ENCODE assay signal across 8 cellular contexts in genomic region chr2:48316753-48317750, GRCh38. TPM values are rescaled to one million over a fixed set of nuclear protein-coding genes. Genes with fewer than 3 reads are reported as not detected.
A peak's percentile ranks its signal among the peaks of the same experiment; 100 is the strongest.
DNase-seq lines count a peak whose midpoint lies in the region; ATAC-seq, FAIRE-seq and TF ChIP-seq lines count a peak whose summit lies in the region.

No MANE protein-coding gene starts in this region.

- H3K9me1 ChIP-seq in endothelial cell of umbilical vein (replicated peaks; ENCODE audit: control insufficient read depth, extremely low read depth, insufficient read depth, low read length) = no peaks in the 10 kb centered on the region

- TF ChIP-seq POLR2A in endothelial cell of umbilical vein (IDR thresholded peaks at IDR 0.05; ENCODE audit: low read depth, low read length) = no peak

- H3K9me3 ChIP-seq in SK-N-MC (ENCODE audit: low read depth, low read length) (no peaks in the 10 kb centered on the region), endothelial cell of umbilical vein (replicated peaks; ENCODE audit: control insufficient read depth, insufficient read depth, low read length) (no peaks in the 10 kb centered on the region)

- POLR2A ChIA-PET in endothelial cell of umbilical vein (lab: Charles Lee) = interaction anchor here (0.5 to 0.7 kb wide), 2 partner anchors 45 to 212 kb away, joined by 3 read pairs; no protein-coding TSS in a partner anchor

- CTCF ChIA-PET in endothelial cell of umbilical vein (lab: Charles Lee) = no interaction called here

- TF ChIP-seq CTCF in endothelial cell of umbilical vein (IDR thresholded peaks at IDR 0.05; ENCODE audit: extremely low read depth in 1 of 2, insufficient read depth in 1 of 2, low read depth in 1 of 2, low read length in 2 of 2) = no peak

- H3K4me1 ChIP-seq in endothelial cell of umbilical vein (ENCODE audit: control insufficient read depth, extremely low read depth, insufficient read depth, low read length) = peaks cover 19% of the 10 kb centered on the region

- peak overlapping the region; percentile 80 to 89 for H3K27ac Mint-ChIP-seq in stimulated activated naive CD8-positive, alpha-beta T cell treated with anti-CD3 and anti-CD28 coated beads, Interleukin-15, amount 100 ng/mL, for 72 hours

- H3K4me1 Mint-ChIP-seq in stimulated activated naive CD8-positive, alpha-beta T cell treated with anti-CD3 and anti-CD28 coated beads, Interleukin-15, amount 100 ng/mL, for 72 hours = peaks cover 51% of the 10 kb centered on the region

- H3K9ac ChIP-seq in SK-N-MC (ENCODE audit: insufficient read length) = no peak overlapping the region
- no peak overlapping the region for H3K9ac ChIP-seq in endothelial cell of umbilical vein (replicated peaks; ENCODE audit: extremely low read depth, insufficient read depth, low read length)

- no peaks in the 10 kb centered on the region for H3K27me3 Mint-ChIP-seq in stimulated activated naive CD8-positive, alpha-beta T cell treated with anti-CD3 and anti-CD28 coated beads, Interleukin-15, amount 100 ng/mL, for 72 hours

- H3K4me3 Mint-ChIP-seq in stimulated activated naive CD8-positive, alpha-beta T cell treated with anti-CD3 and anti-CD28 coated beads, Interleukin-15, amount 100 ng/mL, for 72 hours = peak overlapping the region; percentile 66 to 90

- no peak overlapping the region for H2AFZ ChIP-seq in endothelial cell of umbilical vein (ENCODE audit: low read depth, low read length)

- H3K36me3 ChIP-seq in SK-N-MC (ENCODE audit: insufficient read depth, low read length) (peaks cover 4% of the 10 kb centered on the region), endothelial cell of umbilical vein (ENCODE audit: control insufficient read depth in 2 of 2, extremely low read depth in 1 of 2, insufficient read depth in 2 of 2, low read length in 2 of 2) (no peaks in the 10 kb centered on the region)

- peak overlapping the region; percentile 91 for H3K4me2 ChIP-seq in endothelial cell of umbilical vein (ENCODE audit: insufficient read depth, low read length)

- ATAC-seq in stimulated activated naive CD8-positive, alpha-beta T cell treated with anti-CD3 and anti-CD28 coated beads, Interleukin-15, amount 100 ng/mL, for 72 hours = no peak
- no peak for ATAC-seq in GM21619 (IDR thresholded peaks at IDR 0.05; ENCODE audit: unreplicated experiment)

- H3K4me3 ChIP-seq in SK-N-MC (peak overlapping the region; percentile 88), endothelial cell of umbilical vein (replicated peaks in 1 of 3; ENCODE audit: insufficient read depth in 1 of 3, low read depth in 1 of 3, low read length in 3 of 3) (no peak overlapping the region)

- FAIRE-seq in endothelial cell of umbilical vein (lab: Jason Lieb, UNC) = no peak

- peaks cover 72% of the 10 kb centered on the region for H3K79me2 ChIP-seq in endothelial cell of umbilical vein (ENCODE audit: control insufficient read depth, insufficient read depth, low read length)

- BruUV-seq in endothelial cell of umbilical vein (replicated peaks; lab: Mats Ljungman, UMichigan) = no TSS peak

- dilution Hi-C loops in endothelial cell of umbilical vein (cut with MboI; ENCODE audit: extremely low pct_ligation_motif_present, low sequenced_read_pairs) = no loop called here

- intact Hi-C loops in endothelial cell of umbilical vein (cut with micrococcal nuclease) = no loop called here

- H3K27ac ChIP-seq in SK-N-MC (no peak overlapping the region), endothelial cell of umbilical vein (ENCODE audit: insufficient read depth, low read depth, low read length) (no peak overlapping the region)

- H3K27me3 ChIP-seq in endothelial cell of umbilical vein (ENCODE audit: control insufficient read depth in 2 of 2, insufficient read depth in 2 of 2, low read length in 2 of 2) = no peaks in the 10 kb centered on the region

- no peaks in the 10 kb centered on the region for H4K20me1 ChIP-seq in endothelial cell of umbilical vein (replicated peaks; ENCODE audit: control insufficient read depth, extremely low read depth, insufficient read depth, low read length)

- H3K9me3 Mint-ChIP-seq in stimulated activated naive CD8-positive, alpha-beta T cell treated with anti-CD3 and anti-CD28 coated beads, Interleukin-15, amount 100 ng/mL, for 72 hours = no peaks in the 10 kb centered on the region

- DNase-seq in activated naive CD4-positive, alpha-beta T cell treated with Interleukin-2 at 50 U/mL for 16 hours = peak; percentile 9
- no peak for DNase-seq in activated naive CD4-positive, alpha-beta T cell treated with anti-CD3 and anti-CD28 coated beads, Interleukin-2, amount 50 U/mL, for 16 hours
- DNase-seq in SK-N-MC (ENCODE audit: low read depth, low spot score) (no peak), endothelial cell of umbilical vein (ENCODE audit: low read depth, low spot score) (no peak), NCI-H2196 treated with DMSO at 0.1 percent for 48 hours (lab: John Stamatoyannopoulos, UW; ENCODE audit: unreplicated experiment) (no peak), T1000 (lab: John Stamatoyannopoulos, UW) (no peak)
- peak in 1 of 2 donors; percentile 18 for DNase-seq in stimulated activated naive CD8-positive, alpha-beta T cell treated with anti-CD3 and anti-CD28 coated beads, Interleukin-15, amount 100 ng/mL, for 72 hours

TF ChIP-seq in endothelial cell of umbilical vein, 7 proteins besides CTCF, POLR2A, EP300 and RAD21:
- TF ChIP-seq FOS (IDR thresholded peaks at IDR 0.05; ENCODE audit: borderline replicate concordance, insufficient read depth, low read length) (no peak), JUN (IDR thresholded peaks at IDR 0.05; ENCODE audit: borderline replicate concordance, insufficient read depth, insufficient read length, low read depth) (no peak), EZH2 (IDR thresholded peaks at IDR 0.05; ENCODE audit: borderline replicate concordance, low read depth, low read length, severe bottlenecking) (no peak), GATA2 (IDR thresholded peaks at IDR 0.05; ENCODE audit: insufficient read depth, insufficient read length, low read depth, low read length) (no peak), MYC (IDR thresholded peaks at IDR 0.05; ENCODE audit: low read depth, low read length) (no peak), POLR2AphosphoS5 (IDR thresholded peaks at IDR 0.05; ENCODE audit: insufficient read depth, low read depth, low read length) (no peak), MAX (IDR thresholded peaks at IDR 0.05; ENCODE audit: insufficient read depth, insufficient read length) (no peak)

RNA-seq across cellular contexts. Expression of gene FOXN2, which starts 2.6 kb away (rescaled TPM):
- total RNA-seq in endothelial cell of umbilical vein = 23.8 and 24.6 TPM in 2 replicates
- polyA plus RNA-seq in endothelial cell of umbilical vein = 4.3 and 5.5 TPM in 2 replicates
- polyA plus RNA-seq in endothelial cell of umbilical vein (2011; cell fraction: cytosol; rRNA removed) = 7.1 and 7.4 TPM in 2 replicates
- 13.8 and 14.9 TPM in 2 replicates for polyA plus RNA-seq in endothelial cell of umbilical vein (2011; cell fraction: nucleus; rRNA removed)
- 12.8 and 14.3 TPM in 2 replicates for polyA plus RNA-seq in endothelial cell of umbilical vein (2012)
- polyA minus RNA-seq in endothelial cell of umbilical vein = 19.7 and 23.1 TPM in 2 replicates
- polyA minus RNA-seq in endothelial cell of umbilical vein (2011; cell fraction: cytosol; rRNA and poly(A)+ RNA removed) = 15.3 TPM
- 22.9 and 27.8 TPM in 2 replicates for polyA minus RNA-seq in endothelial cell of umbilical vein (2011; cell fraction: nucleus; rRNA and poly(A)+ RNA removed)
